Comparison of ENCODE assay signal across 2 cellular contexts in genomic region chr1:2430592-2430973, GRCh38.
TF ChIP-seq lines count a peak whose summit lies in the region.

No MANE protein-coding gene starts in this region.

TF ChIP-seq in HepG2, 621 proteins besides CTCF, POLR2A, EP300 and RAD21:
- TF ChIP-seq HNF4A (CRISPR knock-in tag; IDR thresholded peaks at IDR 0.05) (0 out of 2 replicates have a peak, but pooled peaks have one; percentile 14), ZNF615 (CRISPR knock-in tag; IDR thresholded peaks at IDR 0.05; ENCODE audit: borderline replicate concordance) (no peak), ARNTL (CRISPR knock-in tag; IDR thresholded peaks at IDR 0.05) (0 out of 2 replicates have a peak, but pooled peaks have one; percentile 19), SOX13 (IDR thresholded peaks at IDR 0.05) (no peak), SOX13 (CRISPR knock-in tag; conservative IDR thresholded peaks at IDR 0.05 in 1 of 2, IDR thresholded peaks at IDR 0.05 in 1 of 2) (peak in 1 of 2 experiments; percentile 52; a peak in 2 of 4 replicates), SOX6 (IDR thresholded peaks at IDR 0.05) (no peak), SOX6 (CRISPR knock-in tag; IDR thresholded peaks at IDR 0.05) (peak; percentile 46; the same call in 1 of the 2 replicates), SOX5 (CRISPR knock-in tag; IDR thresholded peaks at IDR 0.05; ENCODE audit: borderline replicate concordance) (0 out of 2 replicates have a peak, but pooled peaks have one; percentile 22)

TF ChIP-seq in H1, 55 proteins besides CTCF, POLR2A, EP300 and RAD21:
- TF ChIP-seq TBP (IDR thresholded peaks at IDR 0.05; ENCODE audit: low read depth, low read length) = no peak
- no peak for TF ChIP-seq CREB1 (IDR thresholded peaks at IDR 0.05)
- TF ChIP-seq SIX5 (IDR thresholded peaks at IDR 0.05; ENCODE audit: low read depth, low read length) = no peak
- no peak for TF ChIP-seq MAFK (IDR thresholded peaks at IDR 0.05; ENCODE audit: low read depth, low read length)
- TF ChIP-seq YY1 (IDR thresholded peaks at IDR 0.05; ENCODE audit: low read depth, low read length) = no peak
- no peak for TF ChIP-seq CBX5 (IDR thresholded peaks at IDR 0.05; ENCODE audit: low read depth, low read length)
- TF ChIP-seq KDM5A (IDR thresholded peaks at IDR 0.05; ENCODE audit: low read length) = no peak
- no peak for TF ChIP-seq RNF2 (IDR thresholded peaks at IDR 0.05; ENCODE audit: borderline replicate concordance, low read depth, low read length, missing control alignments, poor library complexity, severe bottlenecking)
